ENCODE assay signal across 17 cellular contexts in genomic region chr9:127144670-127145458, GRCh38. TPM values are rescaled to one million over a fixed set of nuclear protein-coding genes. Genes with fewer than 3 reads are reported as not detected.
A peak's percentile ranks its signal among the peaks of the same experiment; 100 is the strongest.
DNase-seq lines count a peak whose midpoint lies in the region; ATAC-seq and TF ChIP-seq lines count a peak whose summit lies in the region.
"Had no signal": no experiment of that assay in that cellular context is flagged by ENCODE, and none has a peak within 500 bp of the region (broad histone marks: within the 10 kb centered on the region; RNA-seq: fewer than 3 reads in every experiment).

No MANE protein-coding gene starts in this region.

- 71% methylated on average over 8 of the region's 8 CpGs for WGBS in esophagus muscularis mucosa
- WGBS in lung, 2 donors: 87 to 88% methylated on average over 8 of the region's 8 CpGs
- WGBS in upper lobe of left lung, 2 donors: 90 to 91% methylated on average over 6 to 8 of the region's 8 CpGs

- ATAC-seq in lung (ENCODE audit: insufficient read depth, low FRiP score) (peak; percentile 9), upper lobe of left lung (ENCODE audit: low FRiP score in 2 of 2) (peak; percentile 28 to 33), GM21526 (IDR thresholded peaks at IDR 0.05; ENCODE audit: low FRiP score, unreplicated experiment) (no peak)

- no peak overlapping the region for H3K27ac Mint-ChIP-seq in mesothelial cell of epicardium
- H3K27ac Mint-ChIP-seq: CD4-positive, alpha-beta memory T cell had no signal

- H3K36me3 ChIP-seq in esophagus muscularis mucosa (no peaks in the 10 kb centered on the region), lung (ENCODE audit: control insufficient read depth in 2 of 2, insufficient read depth in 2 of 2, low read length in 2 of 2) (no peaks in the 10 kb centered on the region), upper lobe of left lung (no peaks in the 10 kb centered on the region)
- H3K36me3 ChIP-seq: breast epithelium had no signal

- no peak overlapping the region for H3K4me3 ChIP-seq in esophagus muscularis mucosa
- no peak overlapping the region for H3K4me3 ChIP-seq in lung
- H3K4me3 ChIP-seq in upper lobe of left lung: no peak overlapping the region
- H3K4me3 ChIP-seq: breast epithelium had no signal

- no peak overlapping the region for H3K4me3 Mint-ChIP-seq in mesothelial cell of epicardium
- H3K4me3 Mint-ChIP-seq: IgD-negative memory B cell had no signal

- H3K27me3 ChIP-seq in esophagus muscularis mucosa: no peaks in the 10 kb centered on the region
- no peaks in the 10 kb centered on the region for H3K27me3 ChIP-seq in lung (ENCODE audit: control insufficient read depth, insufficient read depth)
- no peaks in the 10 kb centered on the region for H3K27me3 ChIP-seq in upper lobe of left lung
- H3K27me3 ChIP-seq: breast epithelium had no signal

- no peaks in the 10 kb centered on the region for H3K4me1 Mint-ChIP-seq in mesothelial cell of epicardium
- H3K4me1 Mint-ChIP-seq: CD4-positive, alpha-beta memory T cell; IgD-negative memory B cell had no signal

- no peaks in the 10 kb centered on the region for H3K27me3 Mint-ChIP-seq in mesothelial cell of epicardium (ENCODE audit: low read depth)
- H3K27me3 Mint-ChIP-seq: IgD-negative memory B cell had no signal

- intact Hi-C loops in esophagus muscularis mucosa (cut with DNase I): no loop called here

- TF ChIP-seq POLR2A in esophagus muscularis mucosa (IDR thresholded peaks at IDR 0.05; ENCODE audit: low read depth) (no peak), upper lobe of left lung (IDR thresholded peaks at IDR 0.05) (no peak)

- no peaks in the 10 kb centered on the region for H3K36me3 Mint-ChIP-seq in mesothelial cell of epicardium
- H3K36me3 Mint-ChIP-seq: CD4-positive, alpha-beta memory T cell had no signal

- DNase-seq in NCI-H510A treated with DMSO at 0.1 percent for 48 hours (lab: John Stamatoyannopoulos, UW) (peak; percentile 33), NCI-H510A (lab: John Stamatoyannopoulos, UW) (no peak), esophagus muscularis mucosa (ENCODE audit: extremely low spot score) (peak; percentile 92), lung (ENCODE audit: low spot score) (peak; percentile 31), upper lobe of left lung (no peak), mesothelial cell of epicardium (ENCODE audit: low spot score in 2 of 2, unreplicated experiment in 2 of 2) (no peak), NCI-H187 treated with DMSO at 0.1 percent for 48 hours (lab: John Stamatoyannopoulos, UW) (no peak)
- DNase-seq: activated naive CD4-positive, alpha-beta T cell treated with anti-CD3 and anti-CD28 coated beads, Interleukin-2, amount 50 U/mL, for 16 hours; CD4-positive, alpha-beta memory T cell; EL; GOT3; NCI-H1048; NCI-H526 had no signal

- H3K4me1 ChIP-seq in esophagus muscularis mucosa (peaks cover 0 to 15% (median 3%) of the 10 kb centered on the region in 4 donors), lung (ENCODE audit: control insufficient read depth in 2 of 2, insufficient read depth in 2 of 2, low read length in 2 of 2) (peaks cover 0 to 3% of the 10 kb centered on the region in 2 donors), upper lobe of left lung (no peaks in the 10 kb centered on the region)
- H3K4me1 ChIP-seq: breast epithelium, parathyroid adenoma had no signal

- H3K9me3 Mint-ChIP-seq in mesothelial cell of epicardium: peaks cover 7% of the 10 kb centered on the region

- no peaks in the 10 kb centered on the region for H3K9me3 ChIP-seq in esophagus muscularis mucosa
- no peaks in the 10 kb centered on the region for H3K9me3 ChIP-seq in lung (ENCODE audit: control insufficient read depth in 2 of 2, insufficient read depth in 1 of 2, low read length in 1 of 2)
- H3K9me3 ChIP-seq in upper lobe of left lung: no peaks in the 10 kb centered on the region
- H3K9me3 ChIP-seq: breast epithelium had no signal

- no peak for TF ChIP-seq EP300 in esophagus muscularis mucosa (IDR thresholded peaks at IDR 0.05)
- no peak for TF ChIP-seq EP300 in upper lobe of left lung (IDR thresholded peaks at IDR 0.05)

- TF ChIP-seq CTCF in esophagus muscularis mucosa (IDR thresholded peaks at IDR 0.05) (no peak), lung (IDR thresholded peaks at IDR 0.05; ENCODE audit: control extremely low read depth, extremely low read depth) (no peak), upper lobe of left lung (IDR thresholded peaks at IDR 0.05) (no peak), mesothelial cell of epicardium (IDR thresholded peaks at IDR 0.05; ENCODE audit: unreplicated experiment) (no peak)

- H3K27ac ChIP-seq in esophagus muscularis mucosa (replicated peaks in 1 of 4) (peak overlapping the region; percentile 53 to 64 (median 56)), lung (ENCODE audit: low read depth in 1 of 2, low read length in 1 of 2) (no peak overlapping the region), upper lobe of left lung (peak overlapping the region in 3 of 4 donors; percentile 40 to 65 (median 56))
- H3K27ac ChIP-seq: breast epithelium, parathyroid adenoma had no signal

RNA-seq across cellular contexts. Expression of gene ANGPTL2, which starts 22.4 kb away (rescaled TPM):
- total RNA-seq in esophagus muscularis mucosa: 10 to 100 TPM; 29.5 to 57.0 (median 41.3) TPM
- total RNA-seq in lung: 10 to 100 TPM in 1 of 2 donors, 1 to 10 TPM in 1; 9.5 to 18.8 TPM
- polyA plus RNA-seq in lung: 10 to 100 TPM in 1 of 2 donors, 1 to 10 TPM in 1; 7.5 to 12.6 TPM
- 10 to 100 TPM in 2 of 6 donors, 1 to 10 TPM in 4; 3.9 to 26.0 (median 7.9) TPM for total RNA-seq in upper lobe of left lung
- 15.5 to 16.6 TPM (median 16.6 TPM) in 3 replicates for total RNA-seq in mesothelial cell of epicardium
- total RNA-seq: CD4-positive, alpha-beta memory T cell had no signal
- polyA plus RNA-seq: CD4-positive, alpha-beta memory T cell had no signal

Comparison
In these comparisons a context has a peak if more than half of its experiments do, and no peak if none do; other contexts are left out.
1. DNase-seq: peak in NCI-H510A treated with DMSO at 0.1 percent for 48 hours (single experiment), esophagus muscularis mucosa (single experiment) and lung (single experiment); none in NCI-H510A (single experiment), upper lobe of left lung (0 of 2), mesothelial cell of epicardium (0 of 2) and NCI-H187 treated with DMSO at 0.1 percent for 48 hours (single experiment).
2. H3K27ac ChIP-seq: peak in esophagus muscularis mucosa (4 of 4) and upper lobe of left lung (3 of 4); none in lung (0 of 2).